ENCODE assay signal across 9 cellular contexts in genomic region chr9:135085830-135086546, GRCh38. TPM values are rescaled to one million over a fixed set of nuclear protein-coding genes. Genes with fewer than 3 reads are reported as not detected.
A peak's percentile ranks its signal among the peaks of the same experiment; 100 is the strongest.
DNase-seq lines count a peak whose midpoint lies in the region; ATAC-seq and TF ChIP-seq lines count a peak whose summit lies in the region.
"Had no signal": no experiment of that assay in that cellular context is flagged by ENCODE, and none has a peak within 500 bp of the region (broad histone marks: within the 10 kb centered on the region; RNA-seq: fewer than 3 reads in every experiment).

No MANE protein-coding gene starts in this region.

- DNase-seq in activated naive CD4-positive, alpha-beta T cell treated with Interleukin-2 at 50 U/mL for 16 hours: peak; percentile 6
- DNase-seq in activated naive CD4-positive, alpha-beta T cell treated with anti-CD3 and anti-CD28 coated beads, Interleukin-2, amount 50 U/mL, for 16 hours: no peak
- DNase-seq in NCI-H2171 treated with DMSO at 0.1 percent for 48 hours (lab: John Stamatoyannopoulos, UW) (peak; percentile 67), glomerular visceral epithelial cell (ENCODE audit: extremely low spot score) (peak; percentile 35), ovary (peak; percentile 78 to 90 (median 88))
- peak; percentile 38 for DNase-seq in activated T-helper 1 cell treated with anti-CD3 and anti-CD28 coated beads, Interleukin-12 subunit alpha, Interleukin-12 subunit beta, Interleukin-2, Interleukin-4 antibody, amounts not matched to agents 30 ng/mL and 10 ng/mL and 1 ng/mL, durations not matched to agents 14 hours and 24 hours and 36 hours (ENCODE audit: low spot score)
- no peak for DNase-seq in CD4-positive, alpha-beta T cell

- no peak overlapping the region for H3K27ac ChIP-seq in ovary
- no peak overlapping the region for H3K27ac ChIP-seq in CD4-positive, alpha-beta T cell (ENCODE audit: low read depth, low read length)
- H3K27ac ChIP-seq: neutrophil had no signal

- H3K4me3 Mint-ChIP-seq in activated T-helper 1 cell treated with anti-CD3 and anti-CD28 coated beads, Interleukin-12 subunit alpha, Interleukin-12 subunit beta, Interleukin-2, Interleukin-4 antibody, amounts not matched to agents 30 ng/mL and 10 ng/mL and 1 ng/mL, durations not matched to agents 14 hours and 24 hours and 36 hours: peak overlapping the region; percentile 20
- no peak overlapping the region for H3K4me3 Mint-ChIP-seq in CD4-positive, alpha-beta T cell

- intact Hi-C loops in activated T-helper 1 cell treated with anti-CD3 and anti-CD28 coated beads, Interleukin-12 subunit alpha, Interleukin-12 subunit beta, Interleukin-2, Interleukin-4 antibody, amounts not matched to agents 30 ng/mL and 10 ng/mL and 1 ng/mL, durations not matched to agents 14 hours and 24 hours and 36 hours (cut with micrococcal nuclease): no loop called here
- intact Hi-C loops in ovary (cut with DNase I): loop anchor here (5.0 to 10.0 kb wide), 3 partner anchors 256 to 391 kb away; no protein-coding TSS in a partner anchor
- intact Hi-C loops in CD4-positive, alpha-beta T cell (cut with DNase I, micrococcal nuclease): no loop called here

- TF ChIP-seq POLR2A in ovary (IDR thresholded peaks at IDR 0.05): no peak

- peak overlapping the region; percentile 25 for H3K4me3 ChIP-seq in ovary

- no peaks in the 10 kb centered on the region for H3K9me3 ChIP-seq in ovary
- H3K9me3 ChIP-seq in CD4-positive, alpha-beta T cell (ENCODE audit: control insufficient read depth, low read length): no peaks in the 10 kb centered on the region
- H3K9me3 ChIP-seq: neutrophil had no signal

- no peak overlapping the region for H3K27ac Mint-ChIP-seq in activated T-helper 1 cell treated with anti-CD3 and anti-CD28 coated beads, Interleukin-12 subunit alpha, Interleukin-12 subunit beta, Interleukin-2, Interleukin-4 antibody, amounts not matched to agents 30 ng/mL and 10 ng/mL and 1 ng/mL, durations not matched to agents 14 hours and 24 hours and 36 hours
- H3K27ac Mint-ChIP-seq in CD4-positive, alpha-beta T cell: no peak overlapping the region

- no peaks in the 10 kb centered on the region for H3K36me3 ChIP-seq in ovary
- H3K36me3 ChIP-seq: neutrophil had no signal

- no peak for TF ChIP-seq EP300 in ovary (IDR thresholded peaks at IDR 0.05)

- H3K4me1 ChIP-seq in ovary (ENCODE audit: insufficient read depth): peaks cover 6% of the 10 kb centered on the region

- CTCF ChIA-PET in CD4-positive, alpha-beta T cell (lab: Charles Lee): no interaction called here

- ATAC-seq in HG02840 (IDR thresholded peaks at IDR 0.05; ENCODE audit: low FRiP score, unreplicated experiment): no peak
- ATAC-seq in CD4-positive, alpha-beta T cell (ENCODE audit: poor library complexity): no peak

- H3K36me3 Mint-ChIP-seq in activated T-helper 1 cell treated with anti-CD3 and anti-CD28 coated beads, Interleukin-12 subunit alpha, Interleukin-12 subunit beta, Interleukin-2, Interleukin-4 antibody, amounts not matched to agents 30 ng/mL and 10 ng/mL and 1 ng/mL, durations not matched to agents 14 hours and 24 hours and 36 hours (ENCODE audit: low read depth): no peaks in the 10 kb centered on the region
- no peaks in the 10 kb centered on the region for H3K36me3 Mint-ChIP-seq in CD4-positive, alpha-beta T cell (ENCODE audit: low read depth)

- H3K4me1 Mint-ChIP-seq in activated T-helper 1 cell treated with anti-CD3 and anti-CD28 coated beads, Interleukin-12 subunit alpha, Interleukin-12 subunit beta, Interleukin-2, Interleukin-4 antibody, amounts not matched to agents 30 ng/mL and 10 ng/mL and 1 ng/mL, durations not matched to agents 14 hours and 24 hours and 36 hours (ENCODE audit: low read depth): peaks cover 5% of the 10 kb centered on the region
- H3K4me1 Mint-ChIP-seq in CD4-positive, alpha-beta T cell (ENCODE audit: low read depth): peaks cover 5% of the 10 kb centered on the region

- TF ChIP-seq CTCF in ovary (IDR thresholded peaks at IDR 0.05): peak; percentile 80 to 94 (median 93)
- TF ChIP-seq CTCF in CD4-positive, alpha-beta T cell (IDR thresholded peaks at IDR 0.05): no peak

- peaks cover 29% of the 10 kb centered on the region for H3K27me3 Mint-ChIP-seq in activated T-helper 1 cell treated with anti-CD3 and anti-CD28 coated beads, Interleukin-12 subunit alpha, Interleukin-12 subunit beta, Interleukin-2, Interleukin-4 antibody, amounts not matched to agents 30 ng/mL and 10 ng/mL and 1 ng/mL, durations not matched to agents 14 hours and 24 hours and 36 hours (ENCODE audit: insufficient read depth)
- peaks cover 61% of the 10 kb centered on the region for H3K27me3 Mint-ChIP-seq in CD4-positive, alpha-beta T cell

- no peaks in the 10 kb centered on the region for H3K9me3 Mint-ChIP-seq in activated T-helper 1 cell treated with anti-CD3 and anti-CD28 coated beads, Interleukin-12 subunit alpha, Interleukin-12 subunit beta, Interleukin-2, Interleukin-4 antibody, amounts not matched to agents 30 ng/mL and 10 ng/mL and 1 ng/mL, durations not matched to agents 14 hours and 24 hours and 36 hours
- no peaks in the 10 kb centered on the region for H3K9me3 Mint-ChIP-seq in CD4-positive, alpha-beta T cell

- 4 to 8% (median 6%) methylated on average over 30 of the region's 30 CpGs for WGBS in ovary, 3 donors

- POLR2A ChIA-PET in CD4-positive, alpha-beta T cell (lab: Charles Lee): no interaction called here

- no peaks in the 10 kb centered on the region for H3K27me3 ChIP-seq in ovary
- peaks cover 61% of the 10 kb centered on the region for H3K27me3 ChIP-seq in CD4-positive, alpha-beta T cell (ENCODE audit: control insufficient read depth, insufficient read depth, low read length)

RNA-seq across cellular contexts. Expression of gene OLFM1, which starts 1.5 kb away (rescaled TPM):
- total RNA-seq in activated T-helper 1 cell treated with anti-CD3 and anti-CD28 coated beads, Interleukin-12 subunit alpha, Interleukin-12 subunit beta, Interleukin-2, Interleukin-4 antibody, amounts not matched to agents 30 ng/mL and 10 ng/mL and 1 ng/mL, durations not matched to agents 14 hours and 24 hours and 36 hours: 0.47 and 0.66 TPM in 2 replicates
- total RNA-seq in ovary: 10 to 100 TPM in 5 of 7 donors, 1 to 10 TPM in 2; 6.5 to 40.0 (median 19.9) TPM
- 10 to 100 TPM; 16.3 to 22.3 TPM for polyA plus RNA-seq in ovary
- not detected for total RNA-seq in CD4-positive, alpha-beta T cell

Comparison
In these comparisons a context has a peak if more than half of its experiments do, and no peak if none do; other contexts are left out.
1. DNase-seq: peak in activated naive CD4-positive, alpha-beta T cell treated with Interleukin-2 at 50 U/mL for 16 hours (single experiment), NCI-H2171 treated with DMSO at 0.1 percent for 48 hours (single experiment), activated T-helper 1 cell treated with anti-CD3 and anti-CD28 coated beads, Interleukin-12 subunit alpha, Interleukin-12 subunit beta, Interleukin-2, Interleukin-4 antibody, amounts not matched to agents 30 ng/mL and 10 ng/mL and 1 ng/mL, durations not matched to agents 14 hours and 24 hours and 36 hours (single experiment), glomerular visceral epithelial cell (single experiment) and ovary (5 of 5); none in activated naive CD4-positive, alpha-beta T cell treated with anti-CD3 and anti-CD28 coated beads, Interleukin-2, amount 50 U/mL, for 16 hours (single experiment) and CD4-positive, alpha-beta T cell (0 of 10).
2. intact Hi-C loops: an anchor here in ovary (5.0 to 10.0 kb wide); none called in activated T-helper 1 cell treated with anti-CD3 and anti-CD28 coated beads, Interleukin-12 subunit alpha, Interleukin-12 subunit beta, Interleukin-2, Interleukin-4 antibody, amounts not matched to agents 30 ng/mL and 10 ng/mL and 1 ng/mL, durations not matched to agents 14 hours and 24 hours and 36 hours and CD4-positive, alpha-beta T cell.